ENCODE assay signal across 1 cellular context in the genomic region with DNA sequence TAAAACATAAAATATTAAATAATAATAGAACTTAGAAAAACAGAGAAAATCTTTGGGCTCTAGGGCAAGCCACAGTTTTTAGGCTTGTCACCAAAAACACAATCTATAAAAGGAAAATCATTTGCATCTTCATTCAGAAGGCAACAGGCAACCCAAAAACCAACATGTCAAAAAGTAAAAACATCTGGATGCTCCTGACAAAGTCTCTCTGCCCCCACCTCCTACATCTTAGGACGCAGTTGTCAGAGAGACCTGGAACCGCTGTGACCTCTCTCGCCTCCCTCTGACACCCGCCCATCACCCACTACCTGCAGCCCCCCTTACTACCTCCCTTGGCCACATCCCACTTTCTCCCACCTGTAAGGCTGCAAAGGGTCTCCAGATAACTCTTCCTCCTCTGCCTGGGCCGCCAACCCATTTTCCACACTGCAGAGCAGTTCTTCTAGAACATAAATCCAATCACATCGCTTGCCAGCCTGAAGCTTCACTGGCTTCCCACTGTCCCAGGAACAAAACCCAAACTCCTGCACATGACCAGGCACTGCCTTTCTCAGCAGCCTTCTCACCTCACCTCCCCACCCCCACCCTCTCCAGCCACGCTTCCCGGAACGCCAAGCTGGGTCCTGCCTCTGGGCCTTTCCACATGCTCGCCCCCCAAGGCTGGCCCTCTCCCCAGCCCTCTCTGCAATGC.
TF ChIP-seq lines count a peak whose summit lies in the region.

No MANE protein-coding gene starts in this region.

TF ChIP-seq in GM23338, 12 proteins besides CTCF, POLR2A, EP300 and RAD21:
- TF ChIP-seq ETS1 (IDR thresholded peaks at IDR 0.05): no peak
- no peak for TF ChIP-seq EZH2 (IDR thresholded peaks at IDR 0.05; ENCODE audit: low read depth, unreplicated experiment)
- TF ChIP-seq, protein P1, sequence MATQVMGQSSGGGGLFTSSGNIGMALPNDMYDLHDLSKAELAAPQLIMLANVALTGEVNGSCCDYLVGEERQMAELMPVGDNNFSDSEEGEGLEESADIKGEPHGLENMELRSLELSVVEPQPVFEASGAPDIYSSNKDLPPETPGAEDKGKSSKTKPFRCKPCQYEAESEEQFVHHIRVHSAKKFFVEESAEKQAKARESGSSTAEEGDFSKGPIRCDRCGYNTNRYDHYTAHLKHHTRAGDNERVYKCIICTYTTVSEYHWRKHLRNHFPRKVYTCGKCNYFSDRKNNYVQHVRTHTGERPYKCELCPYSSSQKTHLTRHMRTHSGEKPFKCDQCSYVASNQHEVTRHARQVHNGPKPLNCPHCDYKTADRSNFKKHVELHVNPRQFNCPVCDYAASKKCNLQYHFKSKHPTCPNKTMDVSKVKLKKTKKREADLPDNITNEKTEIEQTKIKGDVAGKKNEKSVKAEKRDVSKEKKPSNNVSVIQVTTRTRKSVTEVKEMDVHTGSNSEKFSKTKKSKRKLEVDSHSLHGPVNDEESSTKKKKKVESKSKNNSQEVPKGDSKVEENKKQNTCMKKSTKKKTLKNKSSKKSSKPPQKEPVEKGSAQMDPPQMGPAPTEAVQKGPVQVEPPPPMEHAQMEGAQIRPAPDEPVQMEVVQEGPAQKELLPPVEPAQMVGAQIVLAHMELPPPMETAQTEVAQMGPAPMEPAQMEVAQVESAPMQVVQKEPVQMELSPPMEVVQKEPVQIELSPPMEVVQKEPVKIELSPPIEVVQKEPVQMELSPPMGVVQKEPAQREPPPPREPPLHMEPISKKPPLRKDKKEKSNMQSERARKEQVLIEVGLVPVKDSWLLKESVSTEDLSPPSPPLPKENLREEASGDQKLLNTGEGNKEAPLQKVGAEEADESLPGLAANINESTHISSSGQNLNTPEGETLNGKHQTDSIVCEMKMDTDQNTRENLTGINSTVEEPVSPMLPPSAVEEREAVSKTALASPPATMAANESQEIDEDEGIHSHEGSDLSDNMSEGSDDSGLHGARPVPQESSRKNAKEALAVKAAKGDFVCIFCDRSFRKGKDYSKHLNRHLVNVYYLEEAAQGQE (IDR thresholded peaks at IDR 0.05; ENCODE audit: unreplicated experiment): no peak
- TF ChIP-seq ZNF114 (CRISPR knock-in tag; IDR thresholded peaks at IDR 0.05): no peak
- no peak for TF ChIP-seq EZH2phosphoT487 (IDR thresholded peaks at IDR 0.05; ENCODE audit: unreplicated experiment)
- no peak for TF ChIP-seq ZNF331 (CRISPR knock-in tag; IDR thresholded peaks at IDR 0.05; ENCODE audit: low read depth)
- TF ChIP-seq CREB1 (CRISPR knock-in tag; IDR thresholded peaks at IDR 0.05; ENCODE audit: low read depth): no peak
- TF ChIP-seq NANOG (IDR thresholded peaks at IDR 0.05; ENCODE audit: borderline replicate concordance): no peak
- TF ChIP-seq, protein P2, sequence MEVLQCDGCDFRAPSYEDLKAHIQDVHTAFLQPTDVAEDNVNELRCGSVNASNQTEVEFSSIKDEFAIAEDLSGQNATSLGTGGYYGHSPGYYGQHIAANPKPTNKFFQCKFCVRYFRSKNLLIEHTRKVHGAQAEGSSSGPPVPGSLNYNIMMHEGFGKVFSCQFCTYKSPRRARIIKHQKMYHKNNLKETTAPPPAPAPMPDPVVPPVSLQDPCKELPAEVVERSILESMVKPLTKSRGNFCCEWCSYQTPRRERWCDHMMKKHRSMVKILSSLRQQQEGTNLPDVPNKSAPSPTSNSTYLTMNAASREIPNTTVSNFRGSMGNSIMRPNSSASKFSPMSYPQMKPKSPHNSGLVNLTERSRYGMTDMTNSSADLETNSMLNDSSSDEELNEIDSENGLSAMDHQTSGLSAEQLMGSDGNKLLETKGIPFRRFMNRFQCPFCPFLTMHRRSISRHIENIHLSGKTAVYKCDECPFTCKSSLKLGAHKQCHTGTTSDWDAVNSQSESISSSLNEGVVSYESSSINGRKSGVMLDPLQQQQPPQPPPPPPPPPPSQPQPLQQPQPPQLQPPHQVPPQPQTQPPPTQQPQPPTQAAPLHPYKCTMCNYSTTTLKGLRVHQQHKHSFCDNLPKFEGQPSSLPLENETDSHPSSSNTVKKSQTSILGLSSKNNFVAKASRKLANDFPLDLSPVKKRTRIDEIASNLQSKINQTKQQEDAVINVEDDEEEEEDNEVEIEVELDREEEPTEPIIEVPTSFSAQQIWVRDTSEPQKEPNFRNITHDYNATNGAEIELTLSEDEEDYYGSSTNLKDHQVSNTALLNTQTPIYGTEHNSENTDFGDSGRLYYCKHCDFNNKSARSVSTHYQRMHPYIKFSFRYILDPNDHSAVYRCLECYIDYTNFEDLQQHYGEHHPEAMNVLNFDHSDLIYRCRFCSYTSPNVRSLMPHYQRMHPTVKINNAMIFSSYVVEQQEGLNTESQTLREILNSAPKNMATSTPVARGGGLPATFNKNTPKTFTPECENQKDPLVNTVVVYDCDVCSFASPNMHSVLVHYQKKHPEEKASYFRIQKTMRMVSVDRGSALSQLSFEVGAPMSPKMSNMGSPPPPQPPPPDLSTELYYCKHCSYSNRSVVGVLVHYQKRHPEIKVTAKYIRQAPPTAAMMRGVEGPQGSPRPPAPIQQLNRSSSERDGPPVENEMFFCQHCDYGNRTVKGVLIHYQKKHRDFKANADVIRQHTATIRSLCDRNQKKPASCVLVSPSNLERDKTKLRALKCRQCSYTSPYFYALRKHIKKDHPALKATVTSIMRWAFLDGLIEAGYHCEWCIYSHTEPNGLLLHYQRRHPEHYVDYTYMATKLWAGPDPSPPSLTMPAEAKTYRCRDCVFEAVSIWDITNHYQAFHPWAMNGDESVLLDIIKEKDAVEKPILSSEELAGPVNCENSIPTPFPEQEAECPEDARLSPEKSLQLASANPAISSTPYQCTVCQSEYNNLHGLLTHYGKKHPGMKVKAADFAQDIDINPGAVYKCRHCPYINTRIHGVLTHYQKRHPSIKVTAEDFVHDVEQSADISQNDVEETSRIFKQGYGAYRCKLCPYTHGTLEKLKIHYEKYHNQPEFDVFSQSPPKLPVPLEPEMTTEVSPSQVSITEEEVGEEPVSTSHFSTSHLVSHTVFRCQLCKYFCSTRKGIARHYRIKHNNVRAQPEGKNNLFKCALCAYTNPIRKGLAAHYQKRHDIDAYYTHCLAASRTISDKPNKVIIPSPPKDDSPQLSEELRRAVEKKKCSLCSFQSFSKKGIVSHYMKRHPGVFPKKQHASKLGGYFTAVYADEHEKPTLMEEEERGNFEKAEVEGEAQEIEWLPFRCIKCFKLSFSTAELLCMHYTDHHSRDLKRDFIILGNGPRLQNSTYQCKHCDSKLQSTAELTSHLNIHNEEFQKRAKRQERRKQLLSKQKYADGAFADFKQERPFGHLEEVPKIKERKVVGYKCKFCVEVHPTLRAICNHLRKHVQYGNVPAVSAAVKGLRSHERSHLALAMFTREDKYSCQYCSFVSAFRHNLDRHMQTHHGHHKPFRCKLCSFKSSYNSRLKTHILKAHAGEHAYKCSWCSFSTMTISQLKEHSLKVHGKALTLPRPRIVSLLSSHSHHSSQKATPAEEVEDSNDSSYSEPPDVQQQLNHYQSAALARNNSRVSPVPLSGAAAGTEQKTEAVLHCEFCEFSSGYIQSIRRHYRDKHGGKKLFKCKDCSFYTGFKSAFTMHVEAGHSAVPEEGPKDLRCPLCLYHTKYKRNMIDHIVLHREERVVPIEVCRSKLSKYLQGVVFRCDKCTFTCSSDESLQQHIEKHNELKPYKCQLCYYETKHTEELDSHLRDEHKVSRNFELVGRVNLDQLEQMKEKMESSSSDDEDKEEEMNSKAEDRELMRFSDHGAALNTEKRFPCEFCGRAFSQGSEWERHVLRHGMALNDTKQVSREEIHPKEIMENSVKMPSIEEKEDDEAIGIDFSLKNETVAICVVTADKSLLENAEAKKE (CRISPR knock-in tag; IDR thresholded peaks at IDR 0.05): no peak
- TF ChIP-seq JUNB (IDR thresholded peaks at IDR 0.05; ENCODE audit: unreplicated experiment): no peak
- no peak for TF ChIP-seq STAT1 (IDR thresholded peaks at IDR 0.05; ENCODE audit: unreplicated experiment)
- no peak for TF ChIP-seq POLR2AphosphoS5 (IDR thresholded peaks at IDR 0.05; ENCODE audit: low read depth)
